In the genomic region with DNA sequence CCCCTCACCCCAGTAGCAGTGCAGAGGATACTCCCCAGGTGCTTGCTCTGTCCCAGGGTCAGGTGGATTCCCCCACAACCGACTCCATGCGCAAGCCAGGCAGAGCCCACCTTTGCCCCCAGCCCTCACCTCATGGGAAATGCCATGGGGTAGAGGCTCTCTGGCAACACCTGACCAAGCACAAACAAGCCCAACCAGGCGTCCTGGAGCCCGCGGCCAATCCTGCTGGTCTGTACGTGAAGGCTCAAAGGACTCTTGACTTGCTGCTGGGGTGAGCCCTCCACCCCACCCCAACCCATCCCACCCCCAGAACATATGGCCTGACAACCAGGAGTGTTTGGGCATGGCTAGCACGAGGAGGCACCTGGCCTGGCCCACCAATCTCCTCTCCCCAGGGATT, we compare ENCODE assay signal across 9 cellular contexts. TPM values are rescaled to one million over a fixed set of nuclear protein-coding genes. Genes with fewer than 3 reads are reported as not detected.
DNase-seq lines count a peak whose midpoint lies in the region; ATAC-seq and TF ChIP-seq lines count a peak whose summit lies in the region.
"Had no signal": no experiment of that assay in that cellular context is flagged by ENCODE, and none has a peak within 500 bp of the region (broad histone marks: within the 10 kb centered on the region; RNA-seq: fewer than 3 reads in every experiment).

No MANE protein-coding gene starts in this region.

- no peak overlapping the region for H2AFZ ChIP-seq in neuronal stem cell (ENCODE audit: low read length)

- no peaks in the 10 kb centered on the region for H3K36me3 ChIP-seq in CD8-positive, alpha-beta T cell (ENCODE audit: insufficient read depth, low read length)
- H3K36me3 ChIP-seq in NT2/D1 (ENCODE audit: insufficient read depth, insufficient read length, low read length): peaks cover under 1% of the 10 kb centered on the region
- H3K36me3 ChIP-seq in neuronal stem cell (replicated peaks in 1 of 2; ENCODE audit: control insufficient read depth in 2 of 2, insufficient read depth in 2 of 2, low read length in 2 of 2): no peaks in the 10 kb centered on the region
- H3K36me3 ChIP-seq: adrenal gland had no signal

- CTCF ChIA-PET in CD8-positive, alpha-beta T cell (lab: Charles Lee): interaction anchor here (0.8 to 7.2 kb wide), 10 partner anchors 11 to 241 kb away, joined by 3 to 65 read pairs (median 4); no protein-coding TSS in a partner anchor

- in situ Hi-C loops in G401 (cut with HindIII; ENCODE audit: low sequenced_read_pairs): no loop called here

- H3K4me1 ChIP-seq in CD8-positive, alpha-beta T cell (ENCODE audit: insufficient read depth, low read length): peaks cover 40% of the 10 kb centered on the region
- H3K4me1 ChIP-seq in NT2/D1 (ENCODE audit: insufficient read depth, insufficient read length) (peaks cover 59% of the 10 kb centered on the region), neuronal stem cell (ENCODE audit: control insufficient read depth in 2 of 2, insufficient read depth in 1 of 2, low read depth in 1 of 2, low read length in 2 of 2) (peaks cover 48 to 50% of the 10 kb centered on the region in 2 donors)

- no peak overlapping the region for H3K4me3 ChIP-seq in CD8-positive, alpha-beta T cell (ENCODE audit: low read depth, low read length)
- H3K4me3 ChIP-seq in NT2/D1 (ENCODE audit: insufficient read length, low read depth): peak overlapping the region; percentile 6
- peak overlapping the region; percentile 84 for H3K4me3 ChIP-seq in coronary artery
- H3K4me3 ChIP-seq in neuronal stem cell (ENCODE audit: low read length in 2 of 2): peak overlapping the region in 1 of 2 donors; percentile 90

- TF ChIP-seq CTCF in CD8-positive, alpha-beta T cell (IDR thresholded peaks at IDR 0.05): no peak
- no peak for TF ChIP-seq CTCF in coronary artery (IDR thresholded peaks at IDR 0.05)

- WGBS in neuronal stem cell (ENCODE audit: extremely low coverage in 2 of 2, insufficient read length in 2 of 2, insufficient replicate concordance in 1 of 2), 2 donors: no CpG with 5 or more reads among the region's 7 CpGs

- peak overlapping the region; percentile 54 for H2AK5ac ChIP-seq in neuronal stem cell (ENCODE audit: low read depth, low read length)

- no peaks in the 10 kb centered on the region for H3K36me3 Mint-ChIP-seq in CD8-positive, alpha-beta T cell

- no peaks in the 10 kb centered on the region for H3K9me3 ChIP-seq in CD8-positive, alpha-beta T cell (ENCODE audit: low read length)
- H3K9me3 ChIP-seq in NT2/D1 (ENCODE audit: insufficient read depth, low read length) (no peaks in the 10 kb centered on the region), neuronal stem cell (replicated peaks in 1 of 2; ENCODE audit: control insufficient read depth in 2 of 2, insufficient read depth in 1 of 2, low read depth in 1 of 2, low read length in 2 of 2) (no peaks in the 10 kb centered on the region)
- H3K9me3 ChIP-seq: adrenal gland had no signal

- peaks cover 29% of the 10 kb centered on the region for H3K4me1 Mint-ChIP-seq in CD8-positive, alpha-beta T cell (ENCODE audit: low read depth)

- H3K27ac ChIP-seq in CD8-positive, alpha-beta T cell (ENCODE audit: low read depth, low read length): no peak overlapping the region
- H3K27ac ChIP-seq in coronary artery: no peak overlapping the region
- H3K27ac ChIP-seq in neuronal stem cell (replicated peaks; ENCODE audit: low read length): no peak overlapping the region
- H3K27ac ChIP-seq: adrenal gland had no signal

- H3K27me3 Mint-ChIP-seq in CD8-positive, alpha-beta T cell (ENCODE audit: low read depth): peaks cover 11% of the 10 kb centered on the region

- peak overlapping the region; percentile 96 for H2BK15ac ChIP-seq in neuronal stem cell (ENCODE audit: low read length)

- H3K27me3 ChIP-seq in CD8-positive, alpha-beta T cell (ENCODE audit: insufficient read depth, low read length): peaks cover 11% of the 10 kb centered on the region
- H3K27me3 ChIP-seq in NT2/D1 (ENCODE audit: insufficient read depth, insufficient read length) (peaks cover 23% of the 10 kb centered on the region), neuronal stem cell (ENCODE audit: control insufficient read depth in 3 of 3, insufficient read depth in 3 of 3, low read depth in 1 of 3, low read length in 3 of 3) (peaks cover 0 to 44% (median 15%) of the 10 kb centered on the region in 3 experiments)

- H2BK5ac ChIP-seq in neuronal stem cell (ENCODE audit: low read length): no peak overlapping the region

- no peak overlapping the region for H4K91ac ChIP-seq in neuronal stem cell (ENCODE audit: low read depth, low read length, poor library complexity)

- no peak for DNase-seq in CD8-positive, alpha-beta T cell
- DNase-seq in NT2/D1 (ENCODE audit: low read depth, low spot score): no peak
- DNase-seq in coronary artery (ENCODE audit: low spot score): no peak
- DNase-seq in neuronal stem cell (ENCODE audit: low spot score): no peak
- no peak for DNase-seq in G401 (ENCODE audit: low spot score)
- DNase-seq in cerebellum (ENCODE audit: low spot score): no peak

- peak overlapping the region; percentile 100 for H3K4me2 ChIP-seq in neuronal stem cell (ENCODE audit: insufficient read depth, low read length, poor library complexity, severe bottlenecking)

- H2BK120ac ChIP-seq in neuronal stem cell (ENCODE audit: low read depth, low read length): peak overlapping the region; percentile 58

- intact Hi-C loops in CD8-positive, alpha-beta T cell (cut with DNase I, micrococcal nuclease): loop anchor here (1.0 to 5.0 kb wide), 7 partner anchors 27 to 460 kb away; a partner anchor contains a TSS

- H3K9ac ChIP-seq in NT2/D1 (ENCODE audit: insufficient read length, low read depth): peak overlapping the region; percentile 56
- H3K9ac ChIP-seq in neuronal stem cell (ENCODE audit: low read depth, low read length, poor library complexity): no peak overlapping the region

- H3K4me3 Mint-ChIP-seq in CD8-positive, alpha-beta T cell: peak overlapping the region; percentile 53

- no peaks in the 10 kb centered on the region for H3K79me1 ChIP-seq in neuronal stem cell (ENCODE audit: low read depth, low read length)

- no peak overlapping the region for H2BK12ac ChIP-seq in neuronal stem cell (ENCODE audit: low read length)

- peak overlapping the region; percentile 31 for H3K18ac ChIP-seq in neuronal stem cell (ENCODE audit: low read length)

- H3K4ac ChIP-seq in neuronal stem cell (ENCODE audit: low read length): no peak overlapping the region

- H3K23ac ChIP-seq in neuronal stem cell (ENCODE audit: low read depth, low read length, poor library complexity): peak overlapping the region; percentile 32

- no peak overlapping the region for H3K27ac Mint-ChIP-seq in CD8-positive, alpha-beta T cell

- POLR2A ChIA-PET in CD8-positive, alpha-beta T cell (lab: Charles Lee): interaction anchor here (1.2 to 2.2 kb wide), 4 partner anchors 11 to 201 kb away, joined by 3 to 11 read pairs (median 5); a partner anchor contains a TSS

- ATAC-seq in CD8-positive, alpha-beta T cell: no peak
- ATAC-seq in HG02610 (IDR thresholded peaks at IDR 0.05; ENCODE audit: unreplicated experiment) (no peak), HG02840 (IDR thresholded peaks at IDR 0.05; ENCODE audit: low FRiP score, unreplicated experiment) (no peak)

- H3K9me3 Mint-ChIP-seq in CD8-positive, alpha-beta T cell: no peaks in the 10 kb centered on the region

- H3K14ac ChIP-seq in neuronal stem cell (ENCODE audit: low read length): no peak overlapping the region

- no peak overlapping the region for H4K8ac ChIP-seq in neuronal stem cell (ENCODE audit: low read depth, low read length)

RNA-seq across cellular contexts. Expression of a gene that starts 1.8 kb away (rescaled TPM):
- under 1 TPM; 0.25 to 0.79 TPM for total RNA-seq in CD8-positive, alpha-beta T cell
- polyA plus RNA-seq in neuronal stem cell (2013, experiment 1 of 2): 25.2 TPM
- polyA plus RNA-seq in neuronal stem cell (2013, experiment 2 of 2): 24.4 TPM
- 45.4 and 49.5 TPM in 2 replicates for total RNA-seq in G401 (2014; rRNA removed; shearing (Covaris generic))
- 34.0 TPM for total RNA-seq in cerebellum

RNA-seq across cellular contexts. Expression of a gene that starts 53.5 kb away (rescaled TPM):
- not detected for total RNA-seq in CD8-positive, alpha-beta T cell
- polyA plus RNA-seq in neuronal stem cell (2013, experiment 1 of 2): 1.1 TPM
- polyA plus RNA-seq in neuronal stem cell (2013, experiment 2 of 2): 0.97 TPM
- total RNA-seq in G401 (2014; rRNA removed; shearing (Covaris generic)): 11.8 and 25.3 TPM in 2 replicates
- not detected for total RNA-seq in cerebellum

RNA-seq across cellular contexts. Expression of a gene that starts 58.5 kb away (rescaled TPM):
- total RNA-seq in CD8-positive, alpha-beta T cell: under 1 TPM in 1 of 2 experiments, not detected in 1; 0.92 TPM
- 1.2 TPM for polyA plus RNA-seq in neuronal stem cell (2013, experiment 1 of 2)
- 1.3 TPM for polyA plus RNA-seq in neuronal stem cell (2013, experiment 2 of 2)
- 50.5 and 56.2 TPM in 2 replicates for total RNA-seq in G401 (2014; rRNA removed; shearing (Covaris generic))
- 9.3 TPM for total RNA-seq in cerebellum

Comparison
In these comparisons a context has a peak if more than half of its experiments do, and no peak if none do; other contexts are left out.
1. RNA of a gene that starts 1.8 kb away (total RNA-seq): 45.4 to 49.5 TPM in G401 and 34.0 TPM in cerebellum (single experiment); 0.25 to 0.79 TPM in CD8-positive, alpha-beta T cell; every median in the first group is over 10 times any median in the second.
2. RNA of a gene that starts 53.5 kb away (total RNA-seq): 11.8 to 25.3 TPM in G401; not detected in CD8-positive, alpha-beta T cell and not detected in cerebellum (single experiment); every median in the first group is over 10 times any median in the second.